ENCODE assay signal across 1 cellular context in the genomic region with DNA sequence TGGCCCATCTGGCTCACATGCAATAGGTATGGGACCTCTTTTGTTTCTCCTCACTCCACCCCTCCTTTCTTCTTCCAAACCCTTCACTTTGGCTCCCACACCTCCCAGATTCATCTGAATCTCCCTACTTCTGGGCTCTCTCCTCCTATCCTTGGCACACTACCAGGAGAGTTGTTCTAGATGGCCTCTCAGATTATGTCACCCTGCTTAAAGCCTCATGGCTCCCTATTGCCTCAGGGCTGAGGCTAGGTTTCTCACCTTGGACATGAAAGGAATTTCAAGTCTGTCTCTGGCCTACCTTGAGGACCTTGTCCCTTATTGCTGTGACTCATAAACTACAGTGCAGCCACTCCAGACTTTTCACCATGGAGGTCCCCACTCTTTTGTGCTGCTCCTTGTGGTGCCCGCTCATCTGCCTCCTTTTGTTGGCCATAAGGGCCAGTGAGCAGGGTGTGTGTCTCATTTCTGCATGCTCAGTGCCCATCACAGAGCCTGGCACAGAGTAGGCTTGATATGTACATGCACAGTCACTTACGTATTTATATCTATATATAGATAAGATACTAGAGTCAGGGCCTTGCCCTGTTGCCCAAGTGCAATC.
TF ChIP-seq lines count a peak whose summit lies in the region.

No MANE protein-coding gene starts in this region.

TF ChIP-seq in HepG2, 621 proteins besides CTCF, POLR2A, EP300 and RAD21:
- TF ChIP-seq ZFP37 (CRISPR knock-in tag; IDR thresholded peaks at IDR 0.05; ENCODE audit: borderline replicate concordance) = no peak
- no peak for TF ChIP-seq REL (CRISPR knock-in tag; conservative IDR thresholded peaks at IDR 0.05)
- TF ChIP-seq, protein P1, sequence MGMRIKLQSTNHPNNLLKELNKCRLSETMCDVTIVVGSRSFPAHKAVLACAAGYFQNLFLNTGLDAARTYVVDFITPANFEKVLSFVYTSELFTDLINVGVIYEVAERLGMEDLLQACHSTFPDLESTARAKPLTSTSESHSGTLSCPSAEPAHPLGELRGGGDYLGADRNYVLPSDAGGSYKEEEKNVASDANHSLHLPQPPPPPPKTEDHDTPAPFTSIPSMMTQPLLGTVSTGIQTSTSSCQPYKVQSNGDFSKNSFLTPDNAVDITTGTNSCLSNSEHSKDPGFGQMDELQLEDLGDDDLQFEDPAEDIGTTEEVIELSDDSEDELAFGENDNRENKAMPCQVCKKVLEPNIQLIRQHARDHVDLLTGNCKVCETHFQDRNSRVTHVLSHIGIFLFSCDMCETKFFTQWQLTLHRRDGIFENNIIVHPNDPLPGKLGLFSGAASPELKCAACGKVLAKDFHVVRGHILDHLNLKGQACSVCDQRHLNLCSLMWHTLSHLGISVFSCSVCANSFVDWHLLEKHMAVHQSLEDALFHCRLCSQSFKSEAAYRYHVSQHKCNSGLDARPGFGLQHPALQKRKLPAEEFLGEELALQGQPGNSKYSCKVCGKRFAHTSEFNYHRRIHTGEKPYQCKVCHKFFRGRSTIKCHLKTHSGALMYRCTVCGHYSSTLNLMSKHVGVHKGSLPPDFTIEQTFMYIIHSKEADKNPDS (CRISPR knock-in tag; IDR thresholded peaks at IDR 0.05) = no peak
- TF ChIP-seq, protein P2, sequence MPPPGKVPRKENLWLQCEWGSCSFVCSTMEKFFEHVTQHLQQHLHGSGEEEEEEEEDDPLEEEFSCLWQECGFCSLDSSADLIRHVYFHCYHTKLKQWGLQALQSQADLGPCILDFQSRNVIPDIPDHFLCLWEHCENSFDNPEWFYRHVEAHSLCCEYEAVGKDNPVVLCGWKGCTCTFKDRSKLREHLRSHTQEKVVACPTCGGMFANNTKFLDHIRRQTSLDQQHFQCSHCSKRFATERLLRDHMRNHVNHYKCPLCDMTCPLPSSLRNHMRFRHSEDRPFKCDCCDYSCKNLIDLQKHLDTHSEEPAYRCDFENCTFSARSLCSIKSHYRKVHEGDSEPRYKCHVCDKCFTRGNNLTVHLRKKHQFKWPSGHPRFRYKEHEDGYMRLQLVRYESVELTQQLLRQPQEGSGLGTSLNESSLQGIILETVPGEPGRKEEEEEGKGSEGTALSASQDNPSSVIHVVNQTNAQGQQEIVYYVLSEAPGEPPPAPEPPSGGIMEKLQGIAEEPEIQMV (CRISPR knock-in tag; IDR thresholded peaks at IDR 0.05; ENCODE audit: low read depth) = no peak
- no peak for TF ChIP-seq SPEN (CRISPR knock-in tag; IDR thresholded peaks at IDR 0.05; ENCODE audit: low read depth)
- TF ChIP-seq ZNF570 (CRISPR knock-in tag; IDR thresholded peaks at IDR 0.05; ENCODE audit: borderline replicate concordance) = no peak
